2 cellular contexts compared by ENCODE assay signal in the genomic region with DNA sequence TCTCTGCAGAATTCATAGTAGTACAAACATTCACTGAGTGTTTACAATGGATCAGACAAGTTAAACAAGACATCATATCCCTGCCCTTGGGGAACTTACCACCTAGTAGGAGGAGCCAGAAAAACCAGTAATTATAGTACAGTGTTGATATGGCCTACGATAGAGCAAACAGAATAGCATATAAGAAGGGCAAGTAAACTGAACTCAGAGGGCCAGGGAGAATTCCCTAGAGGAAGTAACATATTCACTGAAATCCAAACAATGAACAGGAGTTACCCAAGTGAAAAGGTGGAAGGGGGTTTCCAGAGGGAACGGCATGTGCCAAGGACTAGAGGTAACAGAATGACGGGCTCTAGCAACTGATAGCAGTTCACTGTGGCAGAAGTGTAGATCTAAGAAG.
TF ChIP-seq lines count a peak whose summit lies in the region.

No MANE protein-coding gene starts in this region.

TF ChIP-seq in A549, 52 proteins besides CTCF, POLR2A, EP300 and RAD21 (continued from another document):
- TF ChIP-seq, protein P1, sequence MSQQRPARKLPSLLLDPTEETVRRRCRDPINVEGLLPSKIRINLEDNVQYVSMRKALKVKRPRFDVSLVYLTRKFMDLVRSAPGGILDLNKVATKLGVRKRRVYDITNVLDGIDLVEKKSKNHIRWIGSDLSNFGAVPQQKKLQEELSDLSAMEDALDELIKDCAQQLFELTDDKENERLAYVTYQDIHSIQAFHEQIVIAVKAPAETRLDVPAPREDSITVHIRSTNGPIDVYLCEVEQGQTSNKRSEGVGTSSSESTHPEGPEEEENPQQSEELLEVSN (IDR thresholded peaks at IDR 0.05; ENCODE audit: borderline replicate concordance, low read depth) = no peak
- no peak for TF ChIP-seq CHD4 (IDR thresholded peaks at IDR 0.05; ENCODE audit: borderline replicate concordance)
- TF ChIP-seq NFE2L2 (conservative IDR thresholded peaks at IDR 0.05; ENCODE audit: low read length) = no peak
- no peak for TF ChIP-seq MAZ (IDR thresholded peaks at IDR 0.05; ENCODE audit: borderline replicate concordance, low read depth, low read length)
- TF ChIP-seq, protein P2, sequence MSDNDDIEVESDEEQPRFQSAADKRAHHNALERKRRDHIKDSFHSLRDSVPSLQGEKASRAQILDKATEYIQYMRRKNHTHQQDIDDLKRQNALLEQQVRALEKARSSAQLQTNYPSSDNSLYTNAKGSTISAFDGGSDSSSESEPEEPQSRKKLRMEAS (IDR thresholded peaks at IDR 0.05) = no peak
- no peak for TF ChIP-seq POLR2AphosphoS2 (conservative IDR thresholded peaks at IDR 0.05; ENCODE audit: low read length)
- TF ChIP-seq JUNB (IDR thresholded peaks at IDR 0.05) = no peak
- TF ChIP-seq CHD2 (IDR thresholded peaks at IDR 0.05; ENCODE audit: low read length, partially characterized antibody) = no peak
- no peak for TF ChIP-seq SREBF2 (IDR thresholded peaks at IDR 0.05)
- TF ChIP-seq, protein P3, sequence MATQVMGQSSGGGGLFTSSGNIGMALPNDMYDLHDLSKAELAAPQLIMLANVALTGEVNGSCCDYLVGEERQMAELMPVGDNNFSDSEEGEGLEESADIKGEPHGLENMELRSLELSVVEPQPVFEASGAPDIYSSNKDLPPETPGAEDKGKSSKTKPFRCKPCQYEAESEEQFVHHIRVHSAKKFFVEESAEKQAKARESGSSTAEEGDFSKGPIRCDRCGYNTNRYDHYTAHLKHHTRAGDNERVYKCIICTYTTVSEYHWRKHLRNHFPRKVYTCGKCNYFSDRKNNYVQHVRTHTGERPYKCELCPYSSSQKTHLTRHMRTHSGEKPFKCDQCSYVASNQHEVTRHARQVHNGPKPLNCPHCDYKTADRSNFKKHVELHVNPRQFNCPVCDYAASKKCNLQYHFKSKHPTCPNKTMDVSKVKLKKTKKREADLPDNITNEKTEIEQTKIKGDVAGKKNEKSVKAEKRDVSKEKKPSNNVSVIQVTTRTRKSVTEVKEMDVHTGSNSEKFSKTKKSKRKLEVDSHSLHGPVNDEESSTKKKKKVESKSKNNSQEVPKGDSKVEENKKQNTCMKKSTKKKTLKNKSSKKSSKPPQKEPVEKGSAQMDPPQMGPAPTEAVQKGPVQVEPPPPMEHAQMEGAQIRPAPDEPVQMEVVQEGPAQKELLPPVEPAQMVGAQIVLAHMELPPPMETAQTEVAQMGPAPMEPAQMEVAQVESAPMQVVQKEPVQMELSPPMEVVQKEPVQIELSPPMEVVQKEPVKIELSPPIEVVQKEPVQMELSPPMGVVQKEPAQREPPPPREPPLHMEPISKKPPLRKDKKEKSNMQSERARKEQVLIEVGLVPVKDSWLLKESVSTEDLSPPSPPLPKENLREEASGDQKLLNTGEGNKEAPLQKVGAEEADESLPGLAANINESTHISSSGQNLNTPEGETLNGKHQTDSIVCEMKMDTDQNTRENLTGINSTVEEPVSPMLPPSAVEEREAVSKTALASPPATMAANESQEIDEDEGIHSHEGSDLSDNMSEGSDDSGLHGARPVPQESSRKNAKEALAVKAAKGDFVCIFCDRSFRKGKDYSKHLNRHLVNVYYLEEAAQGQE (IDR thresholded peaks at IDR 0.05) = no peak
- TF ChIP-seq BHLHE40 (IDR thresholded peaks at IDR 0.05; ENCODE audit: low read depth, low read length) = no peak

TF ChIP-seq in HEK293, 187 proteins besides CTCF, POLR2A, EP300 and RAD21 (continued from another document):
- TF ChIP-seq ZNF530 (tag by site-specific recombination; IDR thresholded peaks at IDR 0.05; ENCODE audit: low read depth) (no peak), ZNF664 (tag by site-specific recombination; IDR thresholded peaks at IDR 0.05) (no peak), ZNF623 (tag by site-specific recombination; IDR thresholded peaks at IDR 0.05) (no peak)
- TF ChIP-seq, protein P4, sequence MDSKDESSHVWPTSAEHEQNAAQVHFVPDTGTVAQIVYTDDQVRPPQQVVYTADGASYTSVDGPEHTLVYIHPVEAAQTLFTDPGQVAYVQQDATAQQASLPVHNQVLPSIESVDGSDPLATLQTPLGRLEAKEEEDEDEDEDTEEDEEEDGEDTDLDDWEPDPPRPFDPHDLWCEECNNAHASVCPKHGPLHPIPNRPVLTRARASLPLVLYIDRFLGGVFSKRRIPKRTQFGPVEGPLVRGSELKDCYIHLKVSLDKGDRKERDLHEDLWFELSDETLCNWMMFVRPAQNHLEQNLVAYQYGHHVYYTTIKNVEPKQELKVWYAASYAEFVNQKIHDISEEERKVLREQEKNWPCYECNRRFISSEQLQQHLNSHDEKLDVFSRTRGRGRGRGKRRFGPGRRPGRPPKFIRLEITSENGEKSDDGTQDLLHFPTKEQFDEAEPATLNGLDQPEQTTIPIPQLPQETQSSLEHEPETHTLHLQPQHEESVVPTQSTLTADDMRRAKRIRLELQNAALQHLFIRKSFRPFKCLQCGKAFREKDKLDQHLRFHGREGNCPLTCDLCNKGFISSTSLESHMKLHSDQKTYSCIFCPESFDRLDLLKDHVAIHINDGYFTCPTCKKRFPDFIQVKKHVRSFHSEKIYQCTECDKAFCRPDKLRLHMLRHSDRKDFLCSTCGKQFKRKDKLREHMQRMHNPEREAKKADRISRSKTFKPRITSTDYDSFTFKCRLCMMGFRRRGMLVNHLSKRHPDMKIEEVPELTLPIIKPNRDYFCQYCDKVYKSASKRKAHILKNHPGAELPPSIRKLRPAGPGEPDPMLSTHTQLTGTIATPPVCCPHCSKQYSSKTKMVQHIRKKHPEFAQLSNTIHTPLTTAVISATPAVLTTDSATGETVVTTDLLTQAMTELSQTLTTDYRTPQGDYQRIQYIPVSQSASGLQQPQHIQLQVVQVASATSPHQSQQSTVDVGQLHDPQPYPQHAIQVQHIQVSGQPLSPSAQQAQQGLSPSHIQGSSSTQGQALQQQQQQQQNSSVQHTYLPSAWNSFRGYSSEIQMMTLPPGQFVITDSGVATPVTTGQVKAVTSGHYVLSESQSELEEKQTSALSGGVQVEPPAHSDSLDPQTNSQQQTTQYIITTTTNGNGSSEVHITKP (tag by site-specific recombination; IDR thresholded peaks at IDR 0.05) = peak; percentile 86
- TF ChIP-seq, protein P5, sequence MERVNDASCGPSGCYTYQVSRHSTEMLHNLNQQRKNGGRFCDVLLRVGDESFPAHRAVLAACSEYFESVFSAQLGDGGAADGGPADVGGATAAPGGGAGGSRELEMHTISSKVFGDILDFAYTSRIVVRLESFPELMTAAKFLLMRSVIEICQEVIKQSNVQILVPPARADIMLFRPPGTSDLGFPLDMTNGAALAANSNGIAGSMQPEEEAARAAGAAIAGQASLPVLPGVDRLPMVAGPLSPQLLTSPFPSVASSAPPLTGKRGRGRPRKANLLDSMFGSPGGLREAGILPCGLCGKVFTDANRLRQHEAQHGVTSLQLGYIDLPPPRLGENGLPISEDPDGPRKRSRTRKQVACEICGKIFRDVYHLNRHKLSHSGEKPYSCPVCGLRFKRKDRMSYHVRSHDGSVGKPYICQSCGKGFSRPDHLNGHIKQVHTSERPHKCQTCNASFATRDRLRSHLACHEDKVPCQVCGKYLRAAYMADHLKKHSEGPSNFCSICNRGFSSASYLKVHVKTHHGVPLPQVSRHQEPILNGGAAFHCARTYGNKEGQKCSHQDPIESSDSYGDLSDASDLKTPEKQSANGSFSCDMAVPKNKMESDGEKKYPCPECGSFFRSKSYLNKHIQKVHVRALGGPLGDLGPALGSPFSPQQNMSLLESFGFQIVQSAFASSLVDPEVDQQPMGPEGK (tag by site-specific recombination; IDR thresholded peaks at IDR 0.05) = no peak
